Comparison of ENCODE assay signal across 14 cellular contexts in the genomic region with DNA sequence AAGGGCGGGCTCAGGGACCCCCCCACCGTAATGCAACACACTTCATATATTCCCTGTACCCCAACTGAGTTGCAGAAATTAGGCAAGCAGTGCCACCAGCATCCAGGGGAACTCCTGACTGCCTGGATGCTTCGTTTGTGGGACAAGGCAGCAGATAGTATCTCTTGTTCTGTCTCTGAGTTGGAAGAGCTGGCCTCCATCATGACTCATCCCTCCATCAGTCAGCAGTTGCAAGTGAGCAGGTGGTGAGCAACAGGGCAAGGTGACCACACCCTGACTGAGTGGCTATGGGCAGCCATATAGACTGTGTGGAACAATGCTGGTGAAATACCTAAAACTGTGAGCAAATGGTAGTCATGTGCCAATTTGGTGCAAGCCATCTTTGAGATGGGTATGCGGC. TPM values are rescaled to one million over a fixed set of nuclear protein-coding genes. Genes with fewer than 3 reads are reported as not detected.
A peak's percentile ranks its signal among the peaks of the same experiment; 100 is the strongest.
DNase-seq lines count a peak whose midpoint lies in the region; ATAC-seq and TF ChIP-seq lines count a peak whose summit lies in the region.
"Had no signal": no experiment of that assay in that cellular context is flagged by ENCODE, and none has a peak within 500 bp of the region (broad histone marks: within the 10 kb centered on the region; RNA-seq: fewer than 3 reads in every experiment).

No MANE protein-coding gene starts in this region.

- peaks cover 21% of the 10 kb centered on the region for H3K9me3 Mint-ChIP-seq in activated T-cell treated with anti-CD3 and anti-CD28 coated beads, Interleukin-2, amount 50 U/mL, for 4 hours

- ATAC-seq in activated T-cell treated with anti-CD3 and anti-CD28 coated beads, Interleukin-2, amount 50 U/mL, for 4 hours, result peak; percentile 32 to 60
- ATAC-seq in GM21825 (IDR thresholded peaks at IDR 0.05; ENCODE audit: unreplicated experiment), result no peak
- ATAC-seq: left lobe of liver had no signal

- no peaks in the 10 kb centered on the region for H3K36me3 ChIP-seq in brain microvascular endothelial cell (replicated peaks)

- H3K4me1 Mint-ChIP-seq in activated T-cell treated with anti-CD3 and anti-CD28 coated beads, Interleukin-2, amount 50 U/mL, for 4 hours (ENCODE audit: low read depth), result no peaks in the 10 kb centered on the region
- H3K4me1 Mint-ChIP-seq: activated naive CD8-positive, alpha-beta T cell treated with anti-CD3 and anti-CD28 coated beads, Interleukin-2, amount 10 ng/mL, durations not matched to agents 7 days and 5 days had no signal

- no peak for DNase-seq in activated T-cell treated with anti-CD3 and anti-CD28 coated beads, Interleukin-2, amount 50 U/mL, for 4 hours
- DNase-seq in activated T-cell treated with anti-CD3 and anti-CD28 coated beads for 4 hours (no peak), M059J (ENCODE audit: low read depth) (peak; percentile 85), brain microvascular endothelial cell (peak; percentile 84), renal cortical epithelial cell (ENCODE audit: low read depth) (peak; percentile 72), NAMALWA (ENCODE audit: low spot score) (no peak)
- DNase-seq in stimulated activated naive CD4-positive, alpha-beta T cell (lab: John Stamatoyannopoulos, UW), result no peak
- DNase-seq: activated naive CD8-positive, alpha-beta T cell treated with anti-CD3 and anti-CD28 coated beads, Interleukin-2, amount 10 ng/mL, durations not matched to agents 7 days and 5 days; AML-193; GDM1; NCI-H187 treated with DMSO at 0.1 percent for 48 hours had no signal

- TF ChIP-seq CTCF in brain microvascular endothelial cell (IDR thresholded peaks at IDR 0.05; ENCODE audit: low read depth, low read length, missing control alignments), result no peak

- H3K4me3 Mint-ChIP-seq in activated T-cell treated with anti-CD3 and anti-CD28 coated beads, Interleukin-2, amount 50 U/mL, for 4 hours, result no peak overlapping the region
- H3K4me3 Mint-ChIP-seq: activated naive CD8-positive, alpha-beta T cell treated with anti-CD3 and anti-CD28 coated beads, Interleukin-2, amount 10 ng/mL, durations not matched to agents 7 days and 5 days had no signal

- H3K4me3 ChIP-seq in brain microvascular endothelial cell (ENCODE audit: low read depth, low read length), result no peak overlapping the region

- in situ Hi-C loops in brain microvascular endothelial cell (cut with HindIII; ENCODE audit: low pct_ligation_motif_present, low sequenced_read_pairs), result no loop called here

- peaks cover 1% of the 10 kb centered on the region for H3K27me3 Mint-ChIP-seq in activated T-cell treated with anti-CD3 and anti-CD28 coated beads, Interleukin-2, amount 50 U/mL, for 4 hours (ENCODE audit: low read depth)
- H3K27me3 Mint-ChIP-seq: activated naive CD8-positive, alpha-beta T cell treated with anti-CD3 and anti-CD28 coated beads, Interleukin-2, amount 10 ng/mL, durations not matched to agents 7 days and 5 days had no signal

- peak overlapping the region; percentile 39 for H3K27ac ChIP-seq in brain microvascular endothelial cell

- no peaks in the 10 kb centered on the region for H3K36me3 Mint-ChIP-seq in activated T-cell treated with anti-CD3 and anti-CD28 coated beads, Interleukin-2, amount 50 U/mL, for 4 hours (ENCODE audit: insufficient read depth)

- no peaks in the 10 kb centered on the region for H3K27me3 ChIP-seq in brain microvascular endothelial cell (replicated peaks)

RNA-seq across cellular contexts. Expression of a gene that starts 22.8 kb away (rescaled TPM):
- total RNA-seq in activated T-cell treated with anti-CD3 and anti-CD28 coated beads, Interleukin-2, amount 50 U/mL, for 4 hours, result under 1 TPM; 0.08 to 0.15 (median 0.14) TPM
- 0.69 and 1.2 TPM in 2 replicates for total RNA-seq in M059J (2014; rRNA removed; shearing (Covaris generic))
- total RNA-seq in renal cortical epithelial cell, result 1.9 and 3.6 TPM in 2 replicates
- total RNA-seq: activated naive CD8-positive, alpha-beta T cell treated with anti-CD3 and anti-CD28 coated beads, Interleukin-2, amount 10 ng/mL, durations not matched to agents 7 days and 5 days; dermis microvascular lymphatic vessel endothelial cell had no signal

RNA-seq across cellular contexts. Expression of a gene that starts 47.0 kb away (rescaled TPM):
- total RNA-seq in activated T-cell treated with anti-CD3 and anti-CD28 coated beads, Interleukin-2, amount 50 U/mL, for 4 hours, result 10 to 100 TPM; 15.7 to 57.6 (median 36.6) TPM
- not detected in 2 replicates for total RNA-seq in M059J (2014; rRNA removed; shearing (Covaris generic))
- not detected in 2 replicates for total RNA-seq in renal cortical epithelial cell
- total RNA-seq: dermis microvascular lymphatic vessel endothelial cell had no signal

Comparison
In these comparisons a context has a peak if more than half of its experiments do, and no peak if none do; other contexts are left out.
1. DNase-seq: peak in M059J (single experiment), brain microvascular endothelial cell (single experiment) and renal cortical epithelial cell (single experiment); none in activated T-cell treated with anti-CD3 and anti-CD28 coated beads, Interleukin-2, amount 50 U/mL, for 4 hours (single experiment), activated T-cell treated with anti-CD3 and anti-CD28 coated beads for 4 hours (single experiment), stimulated activated naive CD4-positive, alpha-beta T cell (0 of 6) and NAMALWA (single experiment).
2. RNA of a gene that starts 47.0 kb away (total RNA-seq): 15.7 to 57.6 TPM in activated T-cell treated with anti-CD3 and anti-CD28 coated beads, Interleukin-2, amount 50 U/mL, for 4 hours; not detected in M059J and not detected in renal cortical epithelial cell; every median in the first group is over 10 times any median in the second.